Comparison of ENCODE assay signal across 19 cellular contexts in the genomic region with DNA sequence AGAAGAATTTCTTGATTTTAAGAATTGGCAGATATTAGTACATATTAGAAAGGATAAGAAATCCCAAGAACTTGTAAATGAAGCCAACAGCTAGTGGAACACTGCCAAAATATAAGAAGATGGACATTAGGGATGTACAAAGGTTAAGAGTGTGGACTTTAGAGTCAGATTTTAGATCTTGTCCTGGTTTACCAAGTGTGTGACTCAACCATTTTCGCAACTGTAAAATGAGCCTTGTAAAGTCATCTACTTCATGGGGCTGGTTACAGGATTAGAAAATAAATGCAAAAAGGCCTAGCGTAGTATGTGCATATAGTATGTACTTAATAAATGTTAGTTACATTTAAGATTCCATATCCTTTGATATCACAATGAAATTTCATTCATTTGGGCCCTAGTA.
DNase-seq lines count a peak whose midpoint lies in the region; ATAC-seq and TF ChIP-seq lines count a peak whose summit lies in the region.
"Had no signal": no experiment of that assay in that cellular context is flagged by ENCODE, and none has a peak within 500 bp of the region (broad histone marks: within the 10 kb centered on the region; RNA-seq: fewer than 3 reads in every experiment).

No MANE protein-coding gene starts in this region.

- H3K4me3 Mint-ChIP-seq in stimulated activated naive CD8-positive, alpha-beta T cell treated with anti-CD3 and anti-CD28 coated beads, Interleukin-15, amount 100 ng/mL, for 72 hours, result no peak overlapping the region
- H3K4me3 Mint-ChIP-seq: CD14-positive monocyte had no signal

- intact Hi-C loops in PC-3 (cut with micrococcal nuclease), result no loop called here
- intact Hi-C loops in right lobe of liver (cut with DNase I), result no loop called here

- no peak overlapping the region for H3K27ac ChIP-seq in PC-3 (ENCODE audit: low read length)
- no peak overlapping the region for H3K27ac ChIP-seq in right lobe of liver
- H3K27ac ChIP-seq: Peyer's patch had no signal

- CTCF ChIA-PET in PC-3 (lab: Charles Lee), result no interaction called here

- TF ChIP-seq POLR2A in right lobe of liver (IDR thresholded peaks at IDR 0.05), result no peak

- DNase-seq in ELR (ENCODE audit: low read depth) (peak; percentile 11), PC-3 (peak; percentile 39), cardiac fibroblast (ENCODE audit: low read depth in 2 of 2) (peak; percentile 6 to 26), iris pigment epithelial cell (ENCODE audit: low read depth) (peak; percentile 55), HUDEP-2 (lab: John Stamatoyannopoulos, UW; ENCODE audit: unreplicated experiment in 76 of 76) (no peak), right lobe of liver (no peak)
- DNase-seq in stimulated activated naive CD8-positive, alpha-beta T cell treated with anti-CD3 and anti-CD28 coated beads, Interleukin-15, amount 100 ng/mL, for 72 hours, result no peak
- DNase-seq in activated effector memory CD4-positive, alpha-beta T cell treated with Interleukin-2 at 50 U/mL for 16 hours, result no peak
- DNase-seq: COR-L47, DMS153, EL, Kasumi-1, NCI-H1048, NCI-H146, NCI-H2081 treated with DMSO at 0.1 percent for 48 hours, NCI-H345, Peyer's patch, SIG-M5 had no signal

- no peak for ATAC-seq in PC-3
- no peak for ATAC-seq in stimulated activated naive CD8-positive, alpha-beta T cell treated with anti-CD3 and anti-CD28 coated beads, Interleukin-15, amount 100 ng/mL, for 72 hours
- no peak for ATAC-seq in right lobe of liver

- H3K9me3 Mint-ChIP-seq in stimulated activated naive CD8-positive, alpha-beta T cell treated with anti-CD3 and anti-CD28 coated beads, Interleukin-15, amount 100 ng/mL, for 72 hours, result peaks cover 11 to 14% of the 10 kb centered on the region in 2 donors

- 90% methylated on average over 2 of the region's 2 CpGs for WGBS in right lobe of liver (ENCODE audit: insufficient coverage, low coverage, low lambda C conversion rate, missing lambda C conversion rate)

- no peak overlapping the region for H2AFZ ChIP-seq in PC-3 (ENCODE audit: low read length)

- no TSS peak for BruUV-seq in PC-3 (replicated peaks; lab: Mats Ljungman, UMichigan)

- H3K9me3 ChIP-seq in PC-3 (ENCODE audit: low read length) (no peaks in the 10 kb centered on the region), right lobe of liver (no peaks in the 10 kb centered on the region)

- no peak overlapping the region for H3K27ac Mint-ChIP-seq in stimulated activated naive CD8-positive, alpha-beta T cell treated with anti-CD3 and anti-CD28 coated beads, Interleukin-15, amount 100 ng/mL, for 72 hours
- H3K27ac Mint-ChIP-seq: CD14-positive monocyte had no signal

- no peaks in the 10 kb centered on the region for H3K79me2 ChIP-seq in PC-3 (ENCODE audit: low read length)

- TF ChIP-seq CTCF in PC-3 (conservative IDR thresholded peaks at IDR 0.05; ENCODE audit: low read depth, low read length), result no peak
- TF ChIP-seq CTCF in cardiac fibroblast (IDR thresholded peaks at IDR 0.05; ENCODE audit: low read depth, low read length), result no peak
- no peak for TF ChIP-seq CTCF in right lobe of liver (IDR thresholded peaks at IDR 0.05)

- no peaks in the 10 kb centered on the region; the same call in 1 of the 2 replicates for H3K4me1 ChIP-seq in PC-3 (ENCODE audit: insufficient read depth, low read length)
- H3K4me1 ChIP-seq in right lobe of liver, result no peaks in the 10 kb centered on the region
- H3K4me1 ChIP-seq: Peyer's patch had no signal

- H3K27me3 Mint-ChIP-seq in stimulated activated naive CD8-positive, alpha-beta T cell treated with anti-CD3 and anti-CD28 coated beads, Interleukin-15, amount 100 ng/mL, for 72 hours, result peaks cover 14% of the 10 kb centered on the region

- no peak overlapping the region for H3K4me3 ChIP-seq in PC-3 (ENCODE audit: low read length)
- H3K4me3 ChIP-seq in cardiac fibroblast (replicated peaks in 1 of 2; ENCODE audit: low read depth in 2 of 2, low read length in 2 of 2), result no peak overlapping the region
- H3K4me3 ChIP-seq in right lobe of liver, result no peak overlapping the region
- H3K4me3 ChIP-seq: Peyer's patch had no signal

- H3F3A ChIP-seq in PC-3 (ENCODE audit: low read length, unreplicated experiment), result no peaks in the 10 kb centered on the region

- H3K4me1 Mint-ChIP-seq in stimulated activated naive CD8-positive, alpha-beta T cell treated with anti-CD3 and anti-CD28 coated beads, Interleukin-15, amount 100 ng/mL, for 72 hours, result no peaks in the 10 kb centered on the region

- H3K36me3 ChIP-seq in PC-3 (ENCODE audit: low read depth, low read length), result no peaks in the 10 kb centered on the region
- H3K36me3 ChIP-seq in right lobe of liver, result no peaks in the 10 kb centered on the region
- H3K36me3 ChIP-seq: Peyer's patch had no signal

- no peak overlapping the region for H3K4me2 ChIP-seq in PC-3 (ENCODE audit: low read length)

- H3K27me3 ChIP-seq in PC-3 (ENCODE audit: low read length) (no peaks in the 10 kb centered on the region), right lobe of liver (no peaks in the 10 kb centered on the region)
- H3K27me3 ChIP-seq: Peyer's patch had no signal

- POLR2A ChIA-PET in PC-3 (lab: Charles Lee; ENCODE audit: unreplicated experiment), result no interaction called here

- no peaks in the 10 kb centered on the region for H4K20me1 ChIP-seq in PC-3 (ENCODE audit: low read length)

- no peaks in the 10 kb centered on the region for H3K9me2 ChIP-seq in PC-3 (replicated peaks; ENCODE audit: low read length)

- no peak overlapping the region for H3K9ac ChIP-seq in PC-3 (ENCODE audit: low read length)

Comparison
In these comparisons a context has a peak if more than half of its experiments do, and no peak if none do; other contexts are left out.
1. DNase-seq: peak in ELR (single experiment), PC-3 (single experiment), cardiac fibroblast (2 of 2) and iris pigment epithelial cell (single experiment); none in stimulated activated naive CD8-positive, alpha-beta T cell treated with anti-CD3 and anti-CD28 coated beads, Interleukin-15, amount 100 ng/mL, for 72 hours (0 of 2), activated effector memory CD4-positive, alpha-beta T cell treated with Interleukin-2 at 50 U/mL for 16 hours (single experiment), HUDEP-2 (0 of 76) and right lobe of liver (0 of 3).